11 cellular contexts compared by ENCODE assay signal in the genomic region with DNA sequence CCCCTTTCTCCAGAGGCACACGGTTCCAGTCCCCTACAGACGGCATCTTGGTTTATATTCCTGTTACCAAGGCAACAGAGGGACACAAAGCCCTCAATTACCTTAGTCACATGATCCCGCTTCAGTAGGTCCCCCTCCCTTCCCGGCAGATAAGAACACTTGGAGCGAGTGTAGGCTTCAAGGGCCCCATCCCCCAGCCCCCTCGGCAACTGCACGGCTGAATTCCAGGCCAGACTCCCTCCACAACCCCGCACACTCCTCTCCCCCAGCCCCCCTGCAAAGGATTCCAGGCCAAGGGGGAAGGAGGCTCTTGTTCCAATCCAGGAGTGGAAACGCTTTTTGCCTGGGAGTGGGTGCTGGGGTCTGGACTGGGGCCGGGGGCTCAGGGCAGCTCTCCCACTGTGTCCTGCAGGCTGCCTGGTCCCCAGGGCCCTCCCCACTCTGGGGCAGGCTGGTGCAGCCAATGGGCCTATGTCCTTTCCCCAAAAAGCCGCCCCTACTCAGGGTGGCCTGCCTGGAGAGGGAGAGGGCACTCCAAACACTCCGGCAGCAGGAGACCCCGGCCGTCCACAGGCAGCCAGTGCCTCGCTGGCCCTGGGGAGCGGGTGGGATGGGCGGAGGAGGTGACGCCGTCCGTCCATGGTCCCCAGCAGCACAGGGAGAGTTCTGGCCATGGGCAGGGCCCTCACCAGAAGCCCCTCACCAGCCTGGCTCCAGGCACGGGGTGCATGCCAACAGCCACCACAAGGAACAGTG.
DNase-seq lines count a peak whose midpoint lies in the region; ATAC-seq and TF ChIP-seq lines count a peak whose summit lies in the region.
"Had no signal": no experiment of that assay in that cellular context is flagged by ENCODE, and none has a peak within 500 bp of the region (broad histone marks: within the 10 kb centered on the region; RNA-seq: fewer than 3 reads in every experiment).

No MANE protein-coding gene starts in this region.

- H3K27me3 ChIP-seq in right lobe of liver: no peaks in the 10 kb centered on the region
- H3K27me3 ChIP-seq: ascending aorta had no signal

- no peaks in the 10 kb centered on the region for H3K9me3 Mint-ChIP-seq in natural killer cell treated with Interleukin-12 subunit alpha and Interleukin-12 subunit beta and Interleukin-15 and Interleukin-18, amount 100 ng/mL, for 72 hours
- no peaks in the 10 kb centered on the region for H3K9me3 Mint-ChIP-seq in natural killer cell
- no peaks in the 10 kb centered on the region for H3K9me3 Mint-ChIP-seq in activated CD4-positive, alpha-beta T cell treated with anti-CD3 and anti-CD28 coated beads, Interleukin-2, amount 10 ng/mL, durations not matched to agents 24 days and 14 days

- H3K4me1 Mint-ChIP-seq in natural killer cell treated with Interleukin-12 subunit alpha and Interleukin-12 subunit beta and Interleukin-15 and Interleukin-18, amount 100 ng/mL, for 72 hours (ENCODE audit: low read depth in 2 of 2): peaks cover 0 to 3% of the 10 kb centered on the region in 2 donors
- H3K4me1 Mint-ChIP-seq in natural killer cell: no peaks in the 10 kb centered on the region
- H3K4me1 Mint-ChIP-seq in activated CD4-positive, alpha-beta T cell treated with anti-CD3 and anti-CD28 coated beads, Interleukin-2, amount 10 ng/mL, durations not matched to agents 24 days and 14 days: peaks cover 2% of the 10 kb centered on the region

- H3K4me3 Mint-ChIP-seq in natural killer cell treated with Interleukin-12 subunit alpha and Interleukin-12 subunit beta and Interleukin-15 and Interleukin-18, amount 100 ng/mL, for 72 hours: no peak overlapping the region
- H3K4me3 Mint-ChIP-seq in natural killer cell: no peak overlapping the region
- H3K4me3 Mint-ChIP-seq in activated CD4-positive, alpha-beta T cell treated with anti-CD3 and anti-CD28 coated beads, Interleukin-2, amount 10 ng/mL, durations not matched to agents 24 days and 14 days: no peak overlapping the region

- no peak for TF ChIP-seq POLR2A in right lobe of liver (IDR thresholded peaks at IDR 0.05)

- no peak for ATAC-seq in natural killer cell treated with Interleukin-12 subunit alpha and Interleukin-12 subunit beta and Interleukin-15 and Interleukin-18, amount 100 ng/mL, for 72 hours
- ATAC-seq in natural killer cell: no peak
- ATAC-seq in right lobe of liver: no peak
- ATAC-seq in sciatic nerve: no peak

- WGBS in right lobe of liver (ENCODE audit: insufficient coverage, low coverage, low lambda C conversion rate, missing lambda C conversion rate): 47% methylated on average over 2 of the region's 21 CpGs

- H3K36me3 ChIP-seq in right lobe of liver: peaks cover 0 to 11% (median 5%) of the 10 kb centered on the region in 4 donors

- no peaks in the 10 kb centered on the region for H3K9me3 ChIP-seq in right lobe of liver
- H3K9me3 ChIP-seq: ascending aorta, prostate gland had no signal

- peak; percentile 51 for DNase-seq in natural killer cell treated with Interleukin-12 subunit alpha and Interleukin-12 subunit beta and Interleukin-15 and Interleukin-18, amount 100 ng/mL, for 72 hours (ENCODE audit: low spot score)
- DNase-seq in natural killer cell (no peak), ecto neural progenitor cell (ENCODE audit: low spot score) (peak; percentile 88), right lobe of liver (peak in 2 of 3 donors; percentile 24 to 47), sciatic nerve (ENCODE audit: low spot score) (no peak), midbrain (lab: John Stamatoyannopoulos, UW) (no peak), LoVo (ENCODE audit: low spot score) (no peak)
- no peak for DNase-seq in activated CD4-positive, alpha-beta T cell treated with anti-CD3 and anti-CD28 coated beads, Interleukin-2, amount 10 ng/mL, durations not matched to agents 24 days and 14 days
- DNase-seq: OCI-M1 had no signal

- H3K27me3 Mint-ChIP-seq in natural killer cell treated with Interleukin-12 subunit alpha and Interleukin-12 subunit beta and Interleukin-15 and Interleukin-18, amount 100 ng/mL, for 72 hours: no peaks in the 10 kb centered on the region
- H3K27me3 Mint-ChIP-seq in natural killer cell (ENCODE audit: low read depth in 2 of 2): no peaks in the 10 kb centered on the region
- no peaks in the 10 kb centered on the region for H3K27me3 Mint-ChIP-seq in activated CD4-positive, alpha-beta T cell treated with anti-CD3 and anti-CD28 coated beads, Interleukin-2, amount 10 ng/mL, durations not matched to agents 24 days and 14 days

- TF ChIP-seq CTCF in natural killer cell (IDR thresholded peaks at IDR 0.05) (no peak), right lobe of liver (IDR thresholded peaks at IDR 0.05) (no peak)

- intact Hi-C loops in natural killer cell (cut with micrococcal nuclease) (no loop called here), right lobe of liver (cut with DNase I) (loop anchor here (5.0 to 10.0 kb wide), 2 partner anchors 48 to 80 kb away; no protein-coding TSS in a partner anchor), sciatic nerve (cut with DNase I) (loop anchor here (5.0 to 10.0 kb wide), 2 partner anchors 80 to 172 kb away; no protein-coding TSS in a partner anchor)
- intact Hi-C loops in activated CD4-positive, alpha-beta T cell treated with anti-CD3 and anti-CD28 coated beads, Interleukin-2, amount 10 ng/mL, durations not matched to agents 24 days and 14 days (cut with micrococcal nuclease): no loop called here

- no peak overlapping the region for H3K27ac Mint-ChIP-seq in natural killer cell treated with Interleukin-12 subunit alpha and Interleukin-12 subunit beta and Interleukin-15 and Interleukin-18, amount 100 ng/mL, for 72 hours
- H3K27ac Mint-ChIP-seq in natural killer cell: no peak overlapping the region
- no peak overlapping the region for H3K27ac Mint-ChIP-seq in activated CD4-positive, alpha-beta T cell treated with anti-CD3 and anti-CD28 coated beads, Interleukin-2, amount 10 ng/mL, durations not matched to agents 24 days and 14 days

- no peaks in the 10 kb centered on the region for H3K36me3 Mint-ChIP-seq in natural killer cell treated with Interleukin-12 subunit alpha and Interleukin-12 subunit beta and Interleukin-15 and Interleukin-18, amount 100 ng/mL, for 72 hours
- no peaks in the 10 kb centered on the region for H3K36me3 Mint-ChIP-seq in natural killer cell
- H3K36me3 Mint-ChIP-seq in activated CD4-positive, alpha-beta T cell treated with anti-CD3 and anti-CD28 coated beads, Interleukin-2, amount 10 ng/mL, durations not matched to agents 24 days and 14 days (ENCODE audit: low read depth): peaks cover 2% of the 10 kb centered on the region

- no peak overlapping the region for H3K27ac ChIP-seq in right lobe of liver
- H3K27ac ChIP-seq: ascending aorta, prostate gland had no signal

- H3K4me3 ChIP-seq in right lobe of liver: no peak overlapping the region
- H3K4me3 ChIP-seq: ascending aorta, prostate gland had no signal

- H3K4me1 ChIP-seq in right lobe of liver: peaks cover 0 to 18% (median 4%) of the 10 kb centered on the region in 4 donors
- H3K4me1 ChIP-seq: prostate gland had no signal

Comparison
In these comparisons a context has a peak if more than half of its experiments do, and no peak if none do; other contexts are left out.
1. DNase-seq: peak in natural killer cell treated with Interleukin-12 subunit alpha and Interleukin-12 subunit beta and Interleukin-15 and Interleukin-18, amount 100 ng/mL, for 72 hours (single experiment), ecto neural progenitor cell (single experiment) and right lobe of liver (2 of 3); none in natural killer cell (single experiment), sciatic nerve (single experiment), midbrain (single experiment), LoVo (single experiment) and activated CD4-positive, alpha-beta T cell treated with anti-CD3 and anti-CD28 coated beads, Interleukin-2, amount 10 ng/mL, durations not matched to agents 24 days and 14 days (single experiment).
2. intact Hi-C loops: an anchor here in right lobe of liver (5.0 to 10.0 kb wide) and sciatic nerve (5.0 to 10.0 kb wide); none called in natural killer cell and activated CD4-positive, alpha-beta T cell treated with anti-CD3 and anti-CD28 coated beads, Interleukin-2, amount 10 ng/mL, durations not matched to agents 24 days and 14 days.